ENCODE assay signal across 1 cellular context in genomic region chr1:153705484-153705883, GRCh38.
TF ChIP-seq lines count a peak whose summit lies in the region.

No MANE protein-coding gene starts in this region.

TF ChIP-seq in K562, 482 proteins besides CTCF, POLR2A, EP300 and RAD21:
- TF ChIP-seq GTF2A2 (tag; IDR thresholded peaks at IDR 0.05) (no peak), SREBF2 (CRISPR knock-in tag; IDR thresholded peaks at IDR 0.05) (no peak), U2AF2 (optimal IDR thresholded peaks at IDR 0.05; ENCODE audit: low read depth, low read length) (no peak), RFX1 (IDR thresholded peaks at IDR 0.05) (peak; percentile 83), PKNOX1 (IDR thresholded peaks at IDR 0.05) (peak; percentile 62; the same call in 1 of the 2 replicates)
TF ChIP-seq in K562: peak in this region for 2.
